Comparison of ENCODE assay signal across 8 cellular contexts in the genomic region with DNA sequence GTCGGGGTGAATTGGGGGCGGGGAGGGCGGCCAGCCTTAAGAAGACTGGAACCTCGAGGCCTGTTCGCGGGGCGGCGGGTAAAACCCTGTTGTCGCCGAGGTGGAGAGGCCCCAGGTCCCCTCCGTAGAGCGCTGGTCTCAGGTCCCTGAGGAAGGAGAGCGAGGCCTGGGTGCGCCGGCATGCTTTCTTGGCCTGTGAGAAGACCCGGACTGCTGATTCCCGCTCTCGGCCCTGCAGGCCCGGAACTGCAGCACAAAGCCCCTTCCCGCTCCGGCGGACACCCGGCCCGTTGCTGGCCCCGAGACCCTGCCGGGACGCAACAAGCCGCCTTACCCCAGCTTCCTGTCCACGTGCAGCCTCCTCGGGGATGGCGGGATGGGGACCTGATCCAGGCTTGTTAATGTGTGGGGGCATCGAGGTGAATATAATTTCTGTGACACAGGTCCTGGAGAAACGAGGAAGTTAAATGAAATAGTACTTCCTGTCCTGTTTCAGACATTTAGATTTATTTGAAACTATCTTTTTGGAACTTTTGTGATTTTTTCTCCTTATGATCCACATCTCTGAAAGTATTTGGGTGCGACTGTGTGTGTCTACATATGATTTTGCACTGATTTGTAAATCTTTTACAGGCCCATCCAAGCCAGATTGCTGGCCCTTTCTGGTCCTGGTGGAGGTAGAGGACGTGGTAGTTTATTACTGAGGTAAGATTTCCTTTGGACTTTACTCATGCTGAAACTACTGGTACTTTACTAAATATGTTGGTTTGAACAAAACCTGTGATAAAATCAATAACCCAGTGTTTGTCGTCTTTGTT. TPM values are rescaled to one million over a fixed set of nuclear protein-coding genes. Genes with fewer than 3 reads are reported as not detected.
A peak's percentile ranks its signal among the peaks of the same experiment; 100 is the strongest.
DNase-seq lines count a peak whose midpoint lies in the region; ATAC-seq and TF ChIP-seq lines count a peak whose summit lies in the region.

No MANE protein-coding gene starts in this region.

- H3K36me3 ChIP-seq in ascending aorta: peaks cover 42% of the 10 kb centered on the region in 2 donors

- H3K4me1 ChIP-seq in ascending aorta: peaks cover 5 to 16% of the 10 kb centered on the region in 2 donors

- DNase-seq in activated gamma-delta T cell (lab: John Stamatoyannopoulos, UW) (peak; percentile 34), activated gamma-delta T cell treated with Interleukin-2 at 50 U/mL for 16 hours (no peak), NCI-H69 (lab: John Stamatoyannopoulos, UW) (peak; percentile 75), ascending aorta (ENCODE audit: low spot score in 2 of 2) (peak in 1 of 2 donors; percentile 69), iPS-NIHi7 (ENCODE audit: extremely low spot score) (peak; percentile 20), cerebellum (ENCODE audit: low spot score) (no peak)
- DNase-seq in stimulated activated CD4-positive, alpha-beta T cell treated with anti-CD3 and anti-CD28 coated beads, Interleukin-2, amount 100 ng/mL, for 24 hours: peak; percentile 52 to 57

- no peaks in the 10 kb centered on the region for H3K27me3 ChIP-seq in ascending aorta

- peak overlapping the region; percentile 88 to 94 for H3K27ac ChIP-seq in ascending aorta

- no peaks in the 10 kb centered on the region for H3K9me3 ChIP-seq in ascending aorta

- peak; percentile 5 for ATAC-seq in HG02763 (IDR thresholded peaks at IDR 0.05; ENCODE audit: unreplicated experiment)

- H3K4me3 ChIP-seq in ascending aorta: peak overlapping the region; percentile 72 to 92

- TF ChIP-seq CTCF in ascending aorta (IDR thresholded peaks at IDR 0.05): no peak

- intact Hi-C loops in ascending aorta (cut with DNase I): loop anchor here (1.0 to 2.0 kb wide), 5 partner anchors 61 to 256 kb away; partner anchors contain the start of genes GEMIN2 and SEC23A

RNA-seq across cellular contexts. Expression of gene PNN, which starts 0.6 kb away (rescaled TPM):
- total RNA-seq in ascending aorta (19.3 TPM), cerebellum (40.0 TPM)

RNA-seq across cellular contexts. Expression of gene TRAPPC6B, which starts 5.5 kb away (rescaled TPM):
- total RNA-seq in ascending aorta (5.3 TPM), cerebellum (60.2 TPM)

RNA-seq across cellular contexts. Expression of gene MIA2, which starts 58.1 kb away (rescaled TPM):
- total RNA-seq in ascending aorta (14.4 TPM), cerebellum (17.9 TPM)

Comparison
In these comparisons a context has a peak if more than half of its experiments do, and no peak if none do; other contexts are left out.
1. DNase-seq: peak in activated gamma-delta T cell (single experiment), NCI-H69 (single experiment), iPS-NIHi7 (single experiment) and stimulated activated CD4-positive, alpha-beta T cell treated with anti-CD3 and anti-CD28 coated beads, Interleukin-2, amount 100 ng/mL, for 24 hours (2 of 2); none in activated gamma-delta T cell treated with Interleukin-2 at 50 U/mL for 16 hours (single experiment) and cerebellum (single experiment).